1 cellular context compared by ENCODE assay signal in genomic region chr7:133052826-133053225, GRCh38.
TF ChIP-seq lines count a peak whose summit lies in the region.

No MANE protein-coding gene starts in this region.

TF ChIP-seq in GM12878, 131 proteins besides CTCF, POLR2A, EP300 and RAD21:
- no peak for TF ChIP-seq PBX3 (IDR thresholded peaks at IDR 0.05; ENCODE audit: insufficient replicate concordance, low read depth, low read length)
- TF ChIP-seq IKZF1 (conservative IDR thresholded peaks at IDR 0.05), result no peak
- TF ChIP-seq LARP7 (IDR thresholded peaks at IDR 0.05), result no peak
- no peak for TF ChIP-seq RELB (IDR thresholded peaks at IDR 0.05; ENCODE audit: low read depth)
- no peak for TF ChIP-seq MXI1 (IDR thresholded peaks at IDR 0.05; ENCODE audit: low read depth, low read length)
- TF ChIP-seq PAX5 (IDR thresholded peaks at IDR 0.05; ENCODE audit: borderline replicate concordance, low read depth, low read length), result no peak
